9 cellular contexts compared by ENCODE assay signal in the genomic region with DNA sequence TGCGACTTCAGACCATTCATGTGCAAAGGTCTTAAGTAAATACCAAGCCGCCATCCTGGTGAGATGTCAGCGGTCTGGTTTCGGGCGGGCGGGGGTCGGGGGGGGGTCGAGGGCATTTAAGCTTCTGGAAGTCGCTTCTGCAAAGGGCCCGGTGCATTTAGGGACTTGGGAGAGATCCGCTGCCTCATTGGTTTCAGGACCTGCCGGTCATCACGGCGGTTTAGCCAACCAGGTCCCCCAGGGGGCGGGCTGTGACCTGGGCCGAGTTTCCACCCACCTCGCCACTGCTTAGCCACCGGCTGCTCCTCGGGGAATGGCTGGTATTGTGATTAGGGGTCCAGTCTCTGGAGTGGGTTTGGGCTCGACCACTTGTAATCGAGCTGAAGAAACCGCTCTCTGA. TPM values are rescaled to one million over a fixed set of nuclear protein-coding genes. Genes with fewer than 3 reads are reported as not detected.
DNase-seq lines count a peak whose midpoint lies in the region; ATAC-seq and TF ChIP-seq lines count a peak whose summit lies in the region.
"Had no signal": no experiment of that assay in that cellular context is flagged by ENCODE, and none has a peak within 500 bp of the region (broad histone marks: within the 10 kb centered on the region; RNA-seq: fewer than 3 reads in every experiment).

No MANE protein-coding gene starts in this region.

- H3K36me3 ChIP-seq in Panc1 (ENCODE audit: control insufficient read depth, insufficient read depth, low read length) (no peaks in the 10 kb centered on the region), lung (ENCODE audit: control insufficient read depth in 2 of 2, insufficient read depth in 2 of 2, low read length in 2 of 2) (no peaks in the 10 kb centered on the region), aorta (ENCODE audit: control insufficient read depth in 1 of 2, insufficient read depth in 2 of 2, low read length in 1 of 2) (no peaks in the 10 kb centered on the region)

- H3K4me1 ChIP-seq in Panc1 (ENCODE audit: control insufficient read depth, insufficient read depth, low read length) (peaks cover 3% of the 10 kb centered on the region; the same call in 1 of the 2 replicates), lung (ENCODE audit: control insufficient read depth in 2 of 2, insufficient read depth in 2 of 2, low read length in 2 of 2) (peaks cover 0 to 3% of the 10 kb centered on the region in 2 donors), aorta (ENCODE audit: control insufficient read depth in 1 of 2, insufficient read depth in 2 of 2, low read length in 2 of 2) (no peaks in the 10 kb centered on the region)

- no peaks in the 10 kb centered on the region for H3K9me3 ChIP-seq in Panc1 (ENCODE audit: control insufficient read depth, insufficient read depth, low read depth, low read length)
- no peaks in the 10 kb centered on the region for H3K9me3 ChIP-seq in lung (ENCODE audit: control insufficient read depth in 2 of 2, insufficient read depth in 1 of 2, low read length in 1 of 2)
- H3K9me3 ChIP-seq in aorta (ENCODE audit: control insufficient read depth, low read length): no peaks in the 10 kb centered on the region

- peak; percentile 71 for DNase-seq in DMS53 (lab: John Stamatoyannopoulos, UW)
- DNase-seq in DMS53 treated with DMSO at 0.1 percent for 48 hours (lab: John Stamatoyannopoulos, UW; ENCODE audit: unreplicated experiment): no peak
- no peak for DNase-seq in Panc1 (ENCODE audit: low read depth, low spot score)
- peak; percentile 92 for DNase-seq in dermis blood vessel endothelial cell
- DNase-seq in lung (ENCODE audit: low spot score): peak; percentile 72
- DNase-seq in aorta: peak; percentile 84 to 92
- DNase-seq in activated gamma-delta T cell (lab: John Stamatoyannopoulos, UW): no peak

- in situ Hi-C loops in Panc1 (cut with HindIII; ENCODE audit: low pct_unique_long_range_greater_than_20kb, low sequenced_read_pairs): no loop called here

- 15 to 20% methylated on average over 22 of the region's 22 CpGs for WGBS in lung, 2 donors
- WGBS in aorta, 2 donors: 10 to 11% methylated on average over 22 of the region's 22 CpGs

- ATAC-seq in Panc1: 0 out of 2 replicates have a peak, but pooled peaks have one; percentile 47
- ATAC-seq in lung (ENCODE audit: insufficient read depth, low FRiP score): no peak
- ATAC-seq in aorta (ENCODE audit: low FRiP score): no peak
- no peak for ATAC-seq in HG03432 (IDR thresholded peaks at IDR 0.05; ENCODE audit: unreplicated experiment)

- H3K27ac ChIP-seq in Panc1 (ENCODE audit: low read length) (no peak overlapping the region), lung (ENCODE audit: low read depth in 1 of 2, low read length in 1 of 2) (no peak overlapping the region), aorta (ENCODE audit: low read depth in 1 of 2, low read length in 2 of 2) (no peak overlapping the region)
- H3K27ac ChIP-seq: PC-9 had no signal

- no peak overlapping the region for H3K4me3 ChIP-seq in Panc1 (ENCODE audit: low read depth in 2 of 2, low read length in 2 of 2)
- H3K4me3 ChIP-seq in lung: no peak overlapping the region
- no peak overlapping the region for H3K4me3 ChIP-seq in aorta (ENCODE audit: low read length in 2 of 2)
- H3K4me3 ChIP-seq: PC-9 had no signal

- POLR2A ChIA-PET in Panc1 (lab: Charles Lee): no interaction called here

- no peak for TF ChIP-seq CTCF in Panc1 (IDR thresholded peaks at IDR 0.05)
- TF ChIP-seq CTCF in lung (IDR thresholded peaks at IDR 0.05; ENCODE audit: control extremely low read depth, extremely low read depth): no peak

- intact Hi-C loops in Panc1 (cut with micrococcal nuclease; ENCODE audit: unreplicated experiment) (loop anchor here (10.0 kb wide), 1 partner anchor 65 kb away; a partner anchor contains a TSS), aorta (cut with DNase I) (no loop called here)

- no peaks in the 10 kb centered on the region for H3K27me3 ChIP-seq in Panc1 (ENCODE audit: control insufficient read depth, insufficient read depth, low read length)
- no peaks in the 10 kb centered on the region for H3K27me3 ChIP-seq in lung (ENCODE audit: control insufficient read depth, insufficient read depth)
- H3K27me3 ChIP-seq in aorta (ENCODE audit: control insufficient read depth in 1 of 2, insufficient read depth in 2 of 2, low read length in 1 of 2): no peaks in the 10 kb centered on the region

- BruUV-seq in Panc1 (replicated peaks; lab: Mats Ljungman, UMichigan): no TSS peak

- CTCF ChIA-PET in Panc1 (lab: Charles Lee): interaction anchor here (0.5 kb wide), 1 partner anchor 15 kb away, joined by 5 read pairs; no protein-coding TSS in a partner anchor

RNA-seq across cellular contexts. Expression of a gene that starts 7.8 kb away (rescaled TPM):
- 1.1 TPM for total RNA-seq in Panc1 (2021; ENCODE audit: unreplicated experiment)
- 1.4 TPM for polyA plus RNA-seq in Panc1 (2012; ENCODE audit: insufficient read length)
- 0.68 and 1.5 TPM in 2 replicates for total RNA-seq in dermis blood vessel endothelial cell
- 1 to 10 TPM in 1 of 2 donors, under 1 TPM in 1; 0.95 to 1.6 TPM for total RNA-seq in lung
- 1 to 10 TPM in 1 of 2 donors, under 1 TPM in 1; 0.43 to 1.1 TPM for polyA plus RNA-seq in lung
- 1 to 10 TPM in 1 of 2 donors, under 1 TPM in 1; 0.71 to 1.0 TPM for total RNA-seq in aorta
- polyA plus RNA-seq in aorta: under 1 TPM in 1 of 2 donors, not detected in 1; 0.95 TPM

RNA-seq across cellular contexts. Expression of a gene that starts 13.7 kb away (rescaled TPM):
- total RNA-seq in Panc1 (2021; ENCODE audit: unreplicated experiment) (19.6 TPM), dermis blood vessel endothelial cell (9.5 and 11.7 TPM in 2 replicates), lung (10 to 100 TPM; 12.8 to 23.0 TPM), aorta (10 to 100 TPM in 1 of 2 donors, 1 to 10 TPM in 1; 9.8 to 10.8 TPM)
- polyA plus RNA-seq in Panc1 (2012; ENCODE audit: insufficient read length): 30.1 TPM
- polyA plus RNA-seq in lung (10 to 100 TPM; 14.9 to 15.4 TPM), aorta (10 to 100 TPM; 10.8 to 11.6 TPM)

RNA-seq across cellular contexts. Expression of a gene that starts 16.2 kb away (rescaled TPM):
- 87.7 TPM for total RNA-seq in Panc1 (2021; ENCODE audit: unreplicated experiment)
- polyA plus RNA-seq in Panc1 (2012; ENCODE audit: insufficient read length): 94.2 TPM
- total RNA-seq in dermis blood vessel endothelial cell: 40.1 and 52.4 TPM in 2 replicates
- total RNA-seq in lung: 10 to 100 TPM; 22.3 to 85.7 TPM
- 100 to 1,000 TPM; 101 to 137 TPM for polyA plus RNA-seq in lung
- 10 to 100 TPM; 41.9 to 53.9 TPM for total RNA-seq in aorta
- polyA plus RNA-seq in aorta: 100 to 1,000 TPM; 134 to 177 TPM

RNA-seq across cellular contexts. Expression of a gene that starts 19.9 kb away (rescaled TPM):
- total RNA-seq in Panc1 (2021; ENCODE audit: unreplicated experiment) (56.0 TPM), dermis blood vessel endothelial cell (20.9 and 39.3 TPM in 2 replicates), lung (10 to 100 TPM; 16.1 to 40.7 TPM), aorta (10 to 100 TPM; 21.4 to 33.2 TPM)
- polyA plus RNA-seq in Panc1 (2012; ENCODE audit: insufficient read length): 84.8 TPM
- polyA plus RNA-seq in lung (10 to 100 TPM; 60.2 to 66.5 TPM), aorta (10 to 100 TPM; 24.2 to 71.0 TPM)

RNA-seq across cellular contexts. Expression of a gene that starts 22.2 kb away (rescaled TPM):
- total RNA-seq in Panc1 (2021; ENCODE audit: unreplicated experiment) (79.5 TPM), dermis blood vessel endothelial cell (98.2 and 137 TPM in 2 replicates), lung (10 to 100 TPM; 52.4 to 75.1 TPM), aorta (10 to 100 TPM; 55.8 to 63.2 TPM)
- polyA plus RNA-seq in Panc1 (2012; ENCODE audit: insufficient read length): 119 TPM
- polyA plus RNA-seq in lung (10 to 100 TPM; 61.8 to 65.1 TPM), aorta (100 to 1,000 TPM in 1 of 2 donors, 10 to 100 TPM in 1; 83.6 to 102 TPM)

Comparison
In these comparisons a context has a peak if more than half of its experiments do, and no peak if none do; other contexts are left out.
1. DNase-seq: peak in DMS53 (single experiment), dermis blood vessel endothelial cell (single experiment), lung (single experiment) and aorta (2 of 2); none in DMS53 treated with DMSO at 0.1 percent for 48 hours (single experiment), Panc1 (single experiment) and activated gamma-delta T cell (single experiment).